21 cellular contexts compared by ENCODE assay signal in the genomic region with DNA sequence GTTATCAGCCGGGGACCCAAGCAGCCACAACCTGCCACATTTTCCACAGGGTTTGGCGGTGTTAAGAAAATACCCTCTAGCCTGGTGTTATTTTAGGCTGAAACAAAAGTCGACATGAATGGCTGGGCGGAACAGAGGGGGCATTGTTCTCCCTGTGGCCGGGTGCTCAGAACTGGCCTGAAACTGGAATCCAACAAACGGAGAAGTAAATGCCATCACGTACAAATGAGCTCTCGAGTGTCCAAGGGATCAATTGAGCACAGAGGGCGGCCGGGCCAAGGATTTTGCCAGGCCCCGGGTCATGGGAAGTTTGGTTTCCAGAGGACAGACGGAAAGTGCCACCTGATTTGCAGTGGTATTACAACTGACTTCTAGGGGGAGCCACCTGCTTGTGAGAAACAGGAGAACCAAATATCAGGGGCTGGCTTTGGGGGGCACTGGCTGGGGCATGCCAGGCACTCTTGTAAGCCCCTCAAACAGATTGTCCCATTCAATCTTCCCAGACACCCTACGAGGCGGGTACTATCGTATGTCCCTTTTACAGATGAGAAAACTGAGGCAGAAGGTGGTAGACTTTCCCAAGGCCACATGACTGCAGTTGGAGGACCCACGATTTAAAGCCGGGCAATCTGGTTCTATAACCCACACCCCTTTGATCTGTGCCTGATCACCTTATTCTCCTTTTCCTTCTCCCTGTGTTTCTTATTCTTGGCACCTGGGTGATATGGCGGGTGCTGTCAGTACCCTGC.
DNase-seq lines count a peak whose midpoint lies in the region; TF ChIP-seq lines count a peak whose summit lies in the region.
"Had no signal": no experiment of that assay in that cellular context is flagged by ENCODE, and none has a peak within 500 bp of the region (broad histone marks: within the 10 kb centered on the region; RNA-seq: fewer than 3 reads in every experiment).

No MANE protein-coding gene starts in this region.

- CTCF ChIA-PET in Calu3 (lab: Charles Lee): no interaction called here

- H3K27me3 ChIP-seq in effector memory CD4-positive, alpha-beta T cell (replicated peaks; ENCODE audit: control insufficient read depth, insufficient read depth, low read length, poor library complexity, severe bottlenecking): peaks cover 8% of the 10 kb centered on the region
- peaks cover 0 to 79% (median 4%) of the 10 kb centered on the region in 4 donors for H3K27me3 ChIP-seq in esophagus muscularis mucosa

- no peak for TF ChIP-seq CTCF in Calu3 (IDR thresholded peaks at IDR 0.05; ENCODE audit: unreplicated experiment)
- TF ChIP-seq CTCF in progenitor cell of endocrine pancreas (IDR thresholded peaks at IDR 0.05; ENCODE audit: unreplicated experiment): peak; percentile 14
- no peak for TF ChIP-seq CTCF in esophagus muscularis mucosa (IDR thresholded peaks at IDR 0.05)

- no peak for TF ChIP-seq EP300 in esophagus muscularis mucosa (IDR thresholded peaks at IDR 0.05)

- no peaks in the 10 kb centered on the region for H3K36me3 Mint-ChIP-seq in Calu3 (ENCODE audit: insufficient read depth, unreplicated experiment)
- no peaks in the 10 kb centered on the region for H3K36me3 Mint-ChIP-seq in progenitor cell of endocrine pancreas (ENCODE audit: insufficient read depth)
- H3K36me3 Mint-ChIP-seq: mesothelial cell of epicardium; natural killer cell treated with Interleukin-12 subunit alpha and Interleukin-12 subunit beta and Interleukin-15 and Interleukin-18, amount 100 ng/mL, for 72 hours had no signal

- H3K4me3 Mint-ChIP-seq in Calu3 (ENCODE audit: low read depth, unreplicated experiment): no peak overlapping the region
- no peak overlapping the region for H3K4me3 Mint-ChIP-seq in progenitor cell of endocrine pancreas (ENCODE audit: low read depth)
- H3K4me3 Mint-ChIP-seq: activated CD4-positive, alpha-beta memory T cell treated with anti-CD3 and anti-CD28 coated beads, Interleukin-2, amount 10 ng/mL, durations not matched to agents 7 days and 5 days; mesothelial cell of epicardium; natural killer cell treated with Interleukin-12 subunit alpha and Interleukin-12 subunit beta and Interleukin-15 and Interleukin-18, amount 100 ng/mL, for 72 hours had no signal

- no peak overlapping the region for H3K27ac ChIP-seq in effector memory CD4-positive, alpha-beta T cell (ENCODE audit: insufficient read depth, low read length, poor library complexity, severe bottlenecking)
- H3K27ac ChIP-seq in esophagus muscularis mucosa (replicated peaks in 1 of 4): no peak overlapping the region
- H3K27ac ChIP-seq: gastrocnemius medialis, SK-N-MC had no signal

- BruUV-seq in Calu3 (replicated peaks; lab: Mats Ljungman, UMichigan): no TSS peak

- H3K9me3 Mint-ChIP-seq in Calu3 (ENCODE audit: low read depth, unreplicated experiment) (peaks cover 5% of the 10 kb centered on the region), progenitor cell of endocrine pancreas (ENCODE audit: low read depth) (no peaks in the 10 kb centered on the region)

- H3K27ac Mint-ChIP-seq in Calu3 (ENCODE audit: unreplicated experiment) (no peak overlapping the region), progenitor cell of endocrine pancreas (peak overlapping the region; percentile 96)
- H3K27ac Mint-ChIP-seq: activated CD4-positive, alpha-beta memory T cell treated with anti-CD3 and anti-CD28 coated beads, Interleukin-2, amount 10 ng/mL, durations not matched to agents 7 days and 5 days; natural killer cell treated with Interleukin-12 subunit alpha and Interleukin-12 subunit beta and Interleukin-15 and Interleukin-18, amount 100 ng/mL, for 72 hours had no signal

- intact Hi-C loops in Calu3 (cut with micrococcal nuclease; ENCODE audit: unreplicated experiment): loop anchor here (10.0 kb wide), 1 partner anchor 158 kb away; no protein-coding TSS in a partner anchor
- intact Hi-C loops in esophagus muscularis mucosa (cut with DNase I): no loop called here

- H3K36me3 ChIP-seq in effector memory CD4-positive, alpha-beta T cell (ENCODE audit: control insufficient read depth, insufficient read depth, low read length): no peaks in the 10 kb centered on the region
- no peaks in the 10 kb centered on the region for H3K36me3 ChIP-seq in esophagus muscularis mucosa
- H3K36me3 ChIP-seq: gastrocnemius medialis had no signal

- TF ChIP-seq POLR2A in esophagus muscularis mucosa (IDR thresholded peaks at IDR 0.05; ENCODE audit: low read depth): no peak

- H3K4me1 Mint-ChIP-seq in Calu3 (ENCODE audit: low read depth, unreplicated experiment): no peaks in the 10 kb centered on the region
- H3K4me1 Mint-ChIP-seq in progenitor cell of endocrine pancreas (ENCODE audit: low read depth): peaks cover 28% of the 10 kb centered on the region

- H3K27me3 Mint-ChIP-seq in Calu3 (ENCODE audit: unreplicated experiment) (peaks cover 81% of the 10 kb centered on the region), progenitor cell of endocrine pancreas (peaks cover 25% of the 10 kb centered on the region)

- 61% methylated on average over 18 of the region's 18 CpGs for WGBS in esophagus muscularis mucosa

- no peaks in the 10 kb centered on the region for H3K9me3 ChIP-seq in effector memory CD4-positive, alpha-beta T cell (ENCODE audit: control insufficient read depth, low read length)
- peaks cover 0 to 25% (median 21%) of the 10 kb centered on the region in 4 donors for H3K9me3 ChIP-seq in esophagus muscularis mucosa
- H3K9me3 ChIP-seq: gastrocnemius medialis had no signal

- H3K4me1 ChIP-seq in effector memory CD4-positive, alpha-beta T cell (ENCODE audit: control insufficient read depth, insufficient read depth, low read length, poor library complexity, severe bottlenecking): no peaks in the 10 kb centered on the region
- no peaks in the 10 kb centered on the region for H3K4me1 ChIP-seq in esophagus muscularis mucosa
- H3K4me1 ChIP-seq: gastrocnemius medialis had no signal

- peak; percentile 11 for DNase-seq in Calu3
- peak; percentile 83 for DNase-seq in astrocyte of the hippocampus (ENCODE audit: low read depth, low spot score)
- DNase-seq in left kidney (ENCODE audit: low read depth, low spot score): peak; percentile 85
- DNase-seq in progenitor cell of endocrine pancreas (ENCODE audit: low spot score, unreplicated experiment): no peak
- no peak for DNase-seq in effector memory CD4-positive, alpha-beta T cell
- DNase-seq in effector CD8-positive, alpha-beta T cell (lab: John Stamatoyannopoulos, UW): no peak
- DNase-seq in GM19238 (ENCODE audit: insufficient read length, low spot score): no peak
- DNase-seq in esophagus muscularis mucosa (ENCODE audit: extremely low spot score): no peak
- DNase-seq: ACHN; activated CD4-positive, alpha-beta memory T cell treated with anti-CD3 and anti-CD28 coated beads, Interleukin-2, amount 10 ng/mL, durations not matched to agents 7 days and 5 days; activated CD4-positive, CD25-positive, alpha-beta regulatory T cell; activated naive CD4-positive, alpha-beta T cell; erythroblast; gastrocnemius medialis; GM23248; kidney; NCI-H510A; T-helper 9 cell had no signal

- H3K4me3 ChIP-seq in effector memory CD4-positive, alpha-beta T cell (ENCODE audit: insufficient read depth, low read depth, low read length, poor library complexity, severe bottlenecking): no peak overlapping the region
- no peak overlapping the region for H3K4me3 ChIP-seq in esophagus muscularis mucosa
- H3K4me3 ChIP-seq: gastrocnemius medialis, SK-N-MC had no signal

Comparison
In these comparisons a context has a peak if more than half of its experiments do, and no peak if none do; other contexts are left out.
1. DNase-seq: peak in Calu3 (single experiment), astrocyte of the hippocampus (single experiment) and left kidney (single experiment); none in progenitor cell of endocrine pancreas (single experiment), effector memory CD4-positive, alpha-beta T cell (0 of 3), effector CD8-positive, alpha-beta T cell (single experiment), GM19238 (single experiment) and esophagus muscularis mucosa (single experiment).